In genomic region chr6:3569817-3570216, GRCh38 we compare ENCODE assay signal across 12 cellular contexts.
"Had no signal": no experiment of that assay in that cellular context is flagged by ENCODE, and none has a peak within 500 bp of the region (broad histone marks: within the 10 kb centered on the region; RNA-seq: fewer than 3 reads in every experiment).

No MANE protein-coding gene starts in this region.

- ATAC-seq: activated T-helper 17 cell treated with anti-CD3 and anti-CD28 coated beads, Interleukin-2, amount 50 U/mL, for 72 hours; gastrocnemius medialis; pancreas had no signal

- H3K4me3 Mint-ChIP-seq: activated B cell treated with CpG ODN at 0.5 μM for 24 hours; activated CD4-positive, alpha-beta T cell treated with anti-CD3 and anti-CD28 coated beads, Interleukin-2, amount 10 ng/mL, durations not matched to agents 24 days and 14 days; activated naive CD4-positive, alpha-beta T cell treated with anti-CD3 and anti-CD28 coated beads for 36 hours; activated T-helper 17 cell treated with anti-CD3 and anti-CD28 coated beads, Interleukin-2, amount 50 U/mL, for 72 hours; neural progenitor cell had no signal

- H3K27me3 ChIP-seq: colonic mucosa, gastrocnemius medialis, neural progenitor cell, pancreas had no signal

- H3K27ac ChIP-seq: colonic mucosa, gastrocnemius medialis, neural progenitor cell, pancreas, skin epidermis had no signal

- H3K36me3 Mint-ChIP-seq: neural progenitor cell had no signal

- H3K9me3 ChIP-seq: colonic mucosa, gastrocnemius medialis, pancreas had no signal

- H3K4me1 Mint-ChIP-seq: activated B cell treated with CpG ODN at 0.5 μM for 24 hours; activated CD4-positive, alpha-beta T cell treated with anti-CD3 and anti-CD28 coated beads, Interleukin-2, amount 10 ng/mL, durations not matched to agents 24 days and 14 days; activated T-helper 17 cell treated with anti-CD3 and anti-CD28 coated beads, Interleukin-2, amount 50 U/mL, for 72 hours had no signal

- H3K27ac Mint-ChIP-seq: activated B cell treated with CpG ODN at 0.5 μM for 24 hours; activated CD4-positive, alpha-beta T cell treated with anti-CD3 and anti-CD28 coated beads, Interleukin-2, amount 10 ng/mL, durations not matched to agents 24 days and 14 days; activated naive CD4-positive, alpha-beta T cell treated with anti-CD3 and anti-CD28 coated beads for 36 hours; activated T-helper 17 cell treated with anti-CD3 and anti-CD28 coated beads, Interleukin-2, amount 50 U/mL, for 72 hours had no signal

- H3K36me3 ChIP-seq: colonic mucosa, gastrocnemius medialis, neural progenitor cell, pancreas had no signal

- H3K4me3 ChIP-seq: colonic mucosa, gastrocnemius medialis, neural progenitor cell, pancreas, skin epidermis had no signal

- DNase-seq: activated B cell treated with CpG ODN at 0.5 μM for 24 hours; activated naive CD4-positive, alpha-beta T cell treated with anti-CD3 and anti-CD28 coated beads for 36 hours; colonic mucosa; gastrocnemius medialis; kidney; pancreas; retina; stimulated activated CD4-positive, alpha-beta T cell treated with anti-CD3 and anti-CD28 coated beads, Interleukin-4, amount 100 ng/mL, for 4 hours had no signal

- H3K4me1 ChIP-seq: colonic mucosa, gastrocnemius medialis, pancreas had no signal

- H3K9me3 Mint-ChIP-seq: activated B cell treated with CpG ODN at 0.5 μM for 24 hours; activated CD4-positive, alpha-beta T cell treated with anti-CD3 and anti-CD28 coated beads, Interleukin-2, amount 10 ng/mL, durations not matched to agents 24 days and 14 days; activated naive CD4-positive, alpha-beta T cell treated with anti-CD3 and anti-CD28 coated beads for 36 hours; activated T-helper 17 cell treated with anti-CD3 and anti-CD28 coated beads, Interleukin-2, amount 50 U/mL, for 72 hours; neural progenitor cell had no signal
